Comparison of ENCODE assay signal across 12 cellular contexts in the genomic region with DNA sequence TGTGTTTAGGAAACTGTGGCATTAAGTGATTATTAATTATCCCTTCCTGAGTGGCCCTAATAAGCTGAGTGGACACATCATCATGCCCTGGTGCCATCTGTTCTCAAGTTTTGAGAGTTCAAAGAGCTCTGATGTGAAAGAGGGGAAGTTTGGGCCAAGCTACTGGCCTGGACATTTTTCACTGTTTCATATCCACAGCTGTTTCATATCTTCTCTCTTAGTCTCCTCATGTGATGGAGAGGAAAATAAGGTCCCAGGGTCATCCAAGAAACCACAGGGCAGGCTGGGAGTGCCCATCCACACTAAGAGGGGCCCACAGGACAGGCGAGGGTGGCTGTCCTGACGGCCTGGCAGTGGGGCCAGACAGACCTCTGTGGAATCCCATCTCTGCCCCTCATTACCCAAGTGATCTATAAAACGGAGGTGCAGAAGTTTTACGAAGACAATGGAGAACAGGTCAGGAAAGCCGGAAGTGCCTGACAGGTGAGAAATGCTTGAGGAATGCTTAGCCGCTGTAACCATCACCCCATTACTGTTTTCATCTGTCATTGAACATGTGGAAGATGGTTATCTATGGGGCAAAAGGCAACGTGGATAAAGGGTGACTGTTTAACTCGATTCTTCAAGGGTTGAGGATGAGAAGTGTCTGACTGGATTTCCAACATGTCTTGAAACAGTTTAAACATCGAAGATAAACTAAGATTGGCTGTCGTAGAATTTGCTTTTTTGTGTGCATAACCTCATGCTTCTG. TPM values are rescaled to one million over a fixed set of nuclear protein-coding genes. Genes with fewer than 3 reads are reported as not detected.
DNase-seq lines count a peak whose midpoint lies in the region; ATAC-seq and TF ChIP-seq lines count a peak whose summit lies in the region.
"Had no signal": no experiment of that assay in that cellular context is flagged by ENCODE, and none has a peak within 500 bp of the region (broad histone marks: within the 10 kb centered on the region; RNA-seq: fewer than 3 reads in every experiment).

No MANE protein-coding gene starts in this region.

- no peak for TF ChIP-seq EP300 in stomach (IDR thresholded peaks at IDR 0.05)

- H3K27ac ChIP-seq in RWPE1 (peak overlapping the region; percentile 53), foreskin keratinocyte (no peak overlapping the region), stomach (peak overlapping the region in 3 of 5 donors; percentile 75 to 95 (median 83))
- H3K27ac ChIP-seq: left ventricle myocardium inferior, WERI-Rb-1 had no signal

- CTCF ChIA-PET in activated CD4-positive, alpha-beta T cell treated with anti-CD3 and anti-CD28 coated beads, Interleukin-2, amount 10 ng/mL, durations not matched to agents 7 days and 5 days (lab: Charles Lee), result interaction anchor here (1.4 to 4.8 kb wide), 2 partner anchors 14 to 25 kb away, joined by 5 to 39 read pairs; no protein-coding TSS in a partner anchor
- CTCF ChIA-PET in RWPE1 (lab: Yijun Ruan, JAX), result no interaction called here

- H3K4me1 Mint-ChIP-seq in activated CD4-positive, alpha-beta T cell treated with anti-CD3 and anti-CD28 coated beads, Interleukin-2, amount 10 ng/mL, durations not matched to agents 7 days and 5 days, result peaks cover 69% of the 10 kb centered on the region

- WGBS in stomach, 5 donors, result 71 to 86% (median 83%) methylated on average over 10 of the region's 10 CpGs

- intact Hi-C loops in stomach (cut with DNase I; ENCODE audit: low total_unique reads), result no loop called here

- TF ChIP-seq POLR2A in stomach (IDR thresholded peaks at IDR 0.05), result no peak

- TF ChIP-seq CTCF in RWPE1 (conservative IDR thresholded peaks at IDR 0.05; ENCODE audit: low read depth), result no peak
- no peak for TF ChIP-seq CTCF in foreskin keratinocyte (conservative IDR thresholded peaks at IDR 0.05)
- TF ChIP-seq CTCF in stomach (IDR thresholded peaks at IDR 0.05), result no peak

- peak overlapping the region; percentile 69 for H3K27ac Mint-ChIP-seq in activated CD4-positive, alpha-beta T cell treated with anti-CD3 and anti-CD28 coated beads, Interleukin-2, amount 10 ng/mL, durations not matched to agents 7 days and 5 days

- H3K9me3 ChIP-seq in stomach, result no peaks in the 10 kb centered on the region
- H3K9me3 ChIP-seq: left ventricle myocardium inferior, right atrium auricular region had no signal

- no peaks in the 10 kb centered on the region for H3K27me3 ChIP-seq in foreskin keratinocyte
- no peaks in the 10 kb centered on the region for H3K27me3 ChIP-seq in stomach
- H3K27me3 ChIP-seq: right atrium auricular region had no signal

- H3K9me3 Mint-ChIP-seq in activated CD4-positive, alpha-beta T cell treated with anti-CD3 and anti-CD28 coated beads, Interleukin-2, amount 10 ng/mL, durations not matched to agents 7 days and 5 days, result no peaks in the 10 kb centered on the region

- no peak overlapping the region for H3K4me3 ChIP-seq in stomach
- H3K4me3 ChIP-seq: left ventricle myocardium inferior, right atrium auricular region had no signal

- H3K36me3 ChIP-seq in stomach, result peaks cover 0 to 20% (median 3%) of the 10 kb centered on the region in 4 donors
- H3K36me3 ChIP-seq: right atrium auricular region had no signal

- H3K4me3 Mint-ChIP-seq in activated CD4-positive, alpha-beta T cell treated with anti-CD3 and anti-CD28 coated beads, Interleukin-2, amount 10 ng/mL, durations not matched to agents 7 days and 5 days, result no peak overlapping the region

- H3K4me1 ChIP-seq in foreskin keratinocyte (peaks cover 49% of the 10 kb centered on the region), stomach (peaks cover 35 to 80% (median 62%) of the 10 kb centered on the region in 4 donors)

- ATAC-seq in foreskin keratinocyte, result peak; percentile 58
- no peak for ATAC-seq in GM18502 (IDR thresholded peaks at IDR 0.05; ENCODE audit: poor library complexity, unreplicated experiment)

- DNase-seq in activated CD4-positive, alpha-beta T cell treated with anti-CD3 and anti-CD28 coated beads, Interleukin-2, amount 10 ng/mL, durations not matched to agents 7 days and 5 days, result no peak
- no peak for DNase-seq in activated CD4-positive, alpha-beta T cell treated with anti-CD3 and anti-CD28 coated beads, Interleukin-2, amount 50 U/mL, for 4 hours
- DNase-seq in RWPE1 (ENCODE audit: low spot score), result peak; percentile 63
- DNase-seq in foreskin keratinocyte, result peak in 1 of 2 donors; percentile 81
- DNase-seq in stomach, result no peak
- no peak for DNase-seq in NCI-H146 (lab: John Stamatoyannopoulos, UW)
- no peak for DNase-seq in KG1 (lab: John Stamatoyannopoulos, UW)
- DNase-seq: left ventricle myocardium inferior, NCI-H774, WERI-Rb-1 had no signal

- H3K27me3 Mint-ChIP-seq in activated CD4-positive, alpha-beta T cell treated with anti-CD3 and anti-CD28 coated beads, Interleukin-2, amount 10 ng/mL, durations not matched to agents 7 days and 5 days, result no peaks in the 10 kb centered on the region

- POLR2A ChIA-PET in activated CD4-positive, alpha-beta T cell treated with anti-CD3 and anti-CD28 coated beads, Interleukin-2, amount 10 ng/mL, durations not matched to agents 7 days and 5 days (lab: Charles Lee), result no interaction called here
- POLR2A ChIA-PET in RWPE1 (lab: Yijun Ruan, JAX; ENCODE audit: low non-redundant PET), result no interaction called here

- H3K36me3 Mint-ChIP-seq in activated CD4-positive, alpha-beta T cell treated with anti-CD3 and anti-CD28 coated beads, Interleukin-2, amount 10 ng/mL, durations not matched to agents 7 days and 5 days (ENCODE audit: low read depth), result peaks cover 25% of the 10 kb centered on the region

RNA-seq across cellular contexts. Expression of gene HK2, which starts 17.1 kb away (rescaled TPM):
- total RNA-seq in activated CD4-positive, alpha-beta T cell treated with anti-CD3 and anti-CD28 coated beads, Interleukin-2, amount 10 ng/mL, durations not matched to agents 7 days and 5 days, result 10 to 100 TPM; 27.8 to 29.6 TPM
- total RNA-seq in foreskin keratinocyte (16.1 and 24.9 TPM in 2 replicates), stomach (10 to 100 TPM in 4 of 5 donors, 1 to 10 TPM in 1; 5.8 to 45.2 (median 19.7) TPM)
- polyA plus RNA-seq in foreskin keratinocyte (4.5 and 7.7 TPM in 2 replicates), stomach (10 to 100 TPM in 1 of 3 donors, 1 to 10 TPM in 2; 4.8 to 14.4 (median 6.6) TPM)
